19 cellular contexts compared by ENCODE assay signal in genomic region chr4:9916346-9916745, GRCh38.
"Had no signal": no experiment of that assay in that cellular context is flagged by ENCODE, and none has a peak within 500 bp of the region (broad histone marks: within the 10 kb centered on the region; RNA-seq: fewer than 3 reads in every experiment).

No MANE protein-coding gene starts in this region.

- H3K4me3 ChIP-seq: K562, SJSA1, SK-N-MC had no signal

- H3K27ac ChIP-seq: HL-60, KMS-11, SJSA1, SK-N-MC had no signal

- H3K4me1 ChIP-seq: SJSA1 had no signal

- H3K4me1 Mint-ChIP-seq: IgD-negative memory B cell had no signal

- H3K27me3 ChIP-seq: SJSA1 had no signal

- H3K27me3 Mint-ChIP-seq: IgD-negative memory B cell had no signal

- DNase-seq: Kasumi-1, MM.1S, NCI-H1092 treated with DMSO at 0.1 percent for 48 hours, NCI-H1436, NCI-H187, NCI-H2029, NCI-H2081 treated with DMSO at 0.1 percent for 48 hours, NCI-H2227 treated with DMSO at 0.1 percent for 48 hours, NCI-H69, NCI-H774, Right ventricle myocardium superior, RPMI8226, SIG-M5 had no signal

- H3K27ac Mint-ChIP-seq: IgD-negative memory B cell had no signal

- H3K9me3 ChIP-seq: SJSA1 had no signal

- H3K36me3 Mint-ChIP-seq: IgD-negative memory B cell had no signal

- H3K36me3 ChIP-seq: SJSA1 had no signal

- ATAC-seq: K562 had no signal

- H3K4me3 Mint-ChIP-seq: IgD-negative memory B cell had no signal
